In genomic region chr1:235430991-235431390, GRCh38 we compare ENCODE assay signal across 19 cellular contexts.
DNase-seq lines count a peak whose midpoint lies in the region; ATAC-seq and TF ChIP-seq lines count a peak whose summit lies in the region.
"Had no signal": no experiment of that assay in that cellular context is flagged by ENCODE, and none has a peak within 500 bp of the region (broad histone marks: within the 10 kb centered on the region; RNA-seq: fewer than 3 reads in every experiment).

No MANE protein-coding gene starts in this region.

- no peaks in the 10 kb centered on the region for H3K9me3 ChIP-seq in left lung
- H3K9me3 ChIP-seq: A549, BE2C had no signal

- peak; percentile 58 for DNase-seq in AG10803 (ENCODE audit: low read depth)
- DNase-seq in HFFc6: peak; percentile 49
- peak; percentile 69 for DNase-seq in astrocyte of the hippocampus (ENCODE audit: low read depth, low spot score)
- DNase-seq in fibroblast of the aortic adventitia (ENCODE audit: low read depth): peak; percentile 30
- no peak for DNase-seq in activated CD8-positive, alpha-beta T cell treated with anti-CD3 and anti-CD28 coated beads, Interleukin-2, amount 10 ng/mL, durations not matched to agents 7 days and 5 days
- DNase-seq in left ventricle myocardium superior: no peak
- DNase-seq in left lung: no peak
- DNase-seq: BE2C; CD8-positive, alpha-beta memory T cell; KG1; NCI-H1092 treated with DMSO at 0.1 percent for 48 hours; NCI-H187; NCI-H446; NCI-H82 had no signal

- TF ChIP-seq CTCF in AG10803 (conservative IDR thresholded peaks at IDR 0.05; ENCODE audit: low read length): no peak
- no peak for TF ChIP-seq CTCF in HFFc6 (IDR thresholded peaks at IDR 0.05)
- TF ChIP-seq CTCF in fibroblast of the aortic adventitia (IDR thresholded peaks at IDR 0.05; ENCODE audit: insufficient read depth, low read length): no peak
- no peak for TF ChIP-seq CTCF in left lung (IDR thresholded peaks at IDR 0.05)

- H3K4me1 Mint-ChIP-seq in HFFc6 (ENCODE audit: low read depth): peaks cover 24% of the 10 kb centered on the region
- no peaks in the 10 kb centered on the region for H3K4me1 Mint-ChIP-seq in activated CD8-positive, alpha-beta T cell treated with anti-CD3 and anti-CD28 coated beads, Interleukin-2, amount 10 ng/mL, durations not matched to agents 7 days and 5 days (ENCODE audit: low read depth)

- no peak overlapping the region for H3K27ac ChIP-seq in left lung
- H3K27ac ChIP-seq: A549 had no signal

- no peaks in the 10 kb centered on the region for H3K36me3 Mint-ChIP-seq in HFFc6 (ENCODE audit: low read depth)
- peaks cover 6% of the 10 kb centered on the region for H3K36me3 Mint-ChIP-seq in activated CD8-positive, alpha-beta T cell treated with anti-CD3 and anti-CD28 coated beads, Interleukin-2, amount 10 ng/mL, durations not matched to agents 7 days and 5 days (ENCODE audit: low read depth)

- no peaks in the 10 kb centered on the region for H3K9me3 Mint-ChIP-seq in HFFc6
- no peaks in the 10 kb centered on the region for H3K9me3 Mint-ChIP-seq in activated CD8-positive, alpha-beta T cell treated with anti-CD3 and anti-CD28 coated beads, Interleukin-2, amount 10 ng/mL, durations not matched to agents 7 days and 5 days (ENCODE audit: insufficient read depth)
- H3K9me3 Mint-ChIP-seq: CD8-positive, alpha-beta memory T cell had no signal

- no peaks in the 10 kb centered on the region for H3K27me3 ChIP-seq in left lung
- H3K27me3 ChIP-seq: BE2C had no signal

- H3K27me3 Mint-ChIP-seq in HFFc6 (ENCODE audit: insufficient read depth): peaks cover 1% of the 10 kb centered on the region; the same call in 1 of the 2 replicates
- H3K27me3 Mint-ChIP-seq in activated CD8-positive, alpha-beta T cell treated with anti-CD3 and anti-CD28 coated beads, Interleukin-2, amount 10 ng/mL, durations not matched to agents 7 days and 5 days (ENCODE audit: low read depth): no peaks in the 10 kb centered on the region
- H3K27me3 Mint-ChIP-seq: CD8-positive, alpha-beta memory T cell had no signal

- intact Hi-C loops in left ventricle myocardium superior (cut with micrococcal nuclease): no loop called here
- intact Hi-C loops in left lung (cut with DNase I): no loop called here

- H3K36me3 ChIP-seq in left lung: peaks cover 0 to 40% of the 10 kb centered on the region in 2 donors

- H3K4me3 Mint-ChIP-seq in HFFc6: no peak overlapping the region
- H3K4me3 Mint-ChIP-seq in activated CD8-positive, alpha-beta T cell treated with anti-CD3 and anti-CD28 coated beads, Interleukin-2, amount 10 ng/mL, durations not matched to agents 7 days and 5 days: no peak overlapping the region
- H3K4me3 Mint-ChIP-seq: CD8-positive, alpha-beta memory T cell had no signal

- CTCF ChIA-PET in activated CD8-positive, alpha-beta T cell treated with anti-CD3 and anti-CD28 coated beads, Interleukin-2, amount 10 ng/mL, durations not matched to agents 7 days and 5 days (lab: Charles Lee): interaction anchor here (2.6 kb wide), 1 partner anchor 14 kb away, joined by 9 read pairs; no protein-coding TSS in a partner anchor

- no peak overlapping the region for H3K4me3 ChIP-seq in AG10803 (ENCODE audit: low read length)
- H3K4me3 ChIP-seq in fibroblast of the aortic adventitia (ENCODE audit: low read depth, low read length): no peak overlapping the region
- H3K4me3 ChIP-seq in left lung: no peak overlapping the region
- H3K4me3 ChIP-seq: A549 had no signal

- H3K4me1 ChIP-seq in left lung: no peaks in the 10 kb centered on the region

- peak overlapping the region; percentile 81 for H3K27ac Mint-ChIP-seq in HFFc6
- H3K27ac Mint-ChIP-seq in activated CD8-positive, alpha-beta T cell treated with anti-CD3 and anti-CD28 coated beads, Interleukin-2, amount 10 ng/mL, durations not matched to agents 7 days and 5 days: no peak overlapping the region
- H3K27ac Mint-ChIP-seq: CD8-positive, alpha-beta memory T cell had no signal

- no peak for ATAC-seq in activated CD8-positive, alpha-beta T cell treated with anti-CD3 and anti-CD28 coated beads, Interleukin-2, amount 10 ng/mL, durations not matched to agents 7 days and 5 days
- ATAC-seq in HG03521 (IDR thresholded peaks at IDR 0.05; ENCODE audit: unreplicated experiment) (no peak), left ventricle myocardium superior (no peak), left lung (no peak)
- ATAC-seq: A549, HCT116, Panc1, Right ventricle myocardium inferior had no signal

- POLR2A ChIA-PET in activated CD8-positive, alpha-beta T cell treated with anti-CD3 and anti-CD28 coated beads, Interleukin-2, amount 10 ng/mL, durations not matched to agents 7 days and 5 days (lab: Charles Lee): no interaction called here

Comparison
In these comparisons a context has a peak if more than half of its experiments do, and no peak if none do; other contexts are left out.
1. DNase-seq: peak in AG10803 (single experiment), HFFc6 (single experiment), astrocyte of the hippocampus (single experiment) and fibroblast of the aortic adventitia (single experiment); none in activated CD8-positive, alpha-beta T cell treated with anti-CD3 and anti-CD28 coated beads, Interleukin-2, amount 10 ng/mL, durations not matched to agents 7 days and 5 days (single experiment), left ventricle myocardium superior (single experiment) and left lung (0 of 2).